Comparison of ENCODE assay signal across 8 cellular contexts in the genomic region with DNA sequence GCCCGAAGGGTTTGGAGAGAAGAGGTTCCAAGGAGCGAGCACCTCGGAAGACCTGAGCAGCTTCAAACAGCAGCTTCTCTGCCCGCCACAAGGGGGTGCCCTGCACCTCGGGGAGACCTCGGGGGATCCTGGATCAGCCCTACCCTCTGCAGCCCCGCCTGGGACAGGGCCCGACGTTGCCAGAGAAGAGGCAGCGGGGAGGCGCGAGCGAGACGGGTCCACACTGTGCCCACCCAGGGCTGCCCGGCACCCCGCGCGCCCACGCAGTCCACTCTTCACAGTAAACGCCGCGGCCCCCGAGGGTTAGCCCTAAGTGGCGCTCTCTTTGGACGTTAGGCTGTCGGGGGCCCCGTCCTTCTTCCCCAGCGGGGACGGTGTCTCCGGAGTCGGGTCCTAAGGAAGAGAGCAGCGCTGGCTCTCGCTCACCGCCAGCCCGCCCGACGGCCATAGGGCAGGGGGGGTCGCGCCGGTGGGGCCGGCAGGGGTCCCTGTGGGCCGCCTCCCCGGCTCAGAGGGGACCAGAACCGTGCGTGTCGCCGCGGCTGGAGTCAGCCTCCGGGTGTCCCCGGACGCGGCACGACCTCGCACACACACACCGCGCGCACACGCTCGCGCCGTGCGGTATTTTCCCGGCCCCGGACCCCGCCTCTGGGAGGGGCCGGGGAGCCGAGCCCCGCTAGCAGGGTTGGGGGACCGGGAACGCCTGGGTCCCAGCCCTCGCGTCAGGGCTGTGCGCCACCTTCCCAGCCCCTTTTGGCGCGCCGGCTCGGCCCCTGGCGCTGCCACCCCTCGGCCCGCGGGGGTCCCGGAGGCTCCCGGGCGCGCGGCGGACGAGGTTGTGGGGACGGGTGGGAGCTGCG. TPM values are rescaled to one million over a fixed set of nuclear protein-coding genes. Genes with fewer than 3 reads are reported as not detected.
DNase-seq lines count a peak whose midpoint lies in the region; ATAC-seq and TF ChIP-seq lines count a peak whose summit lies in the region.

No MANE protein-coding gene starts in this region.

- no peak overlapping the region for H3K27ac Mint-ChIP-seq in activated CD8-positive, alpha-beta memory T cell treated with anti-CD3 and anti-CD28 coated beads, Interleukin-2, amount 10 ng/mL, durations not matched to agents 7 days and 5 days

- no peak overlapping the region for H3K4me3 ChIP-seq in epithelial cell of esophagus (ENCODE audit: low read length)

- TF ChIP-seq CTCF in epithelial cell of esophagus (IDR thresholded peaks at IDR 0.05; ENCODE audit: insufficient read depth, low read depth, low read length, missing control alignments): peak; percentile 85

- H3K27me3 Mint-ChIP-seq in activated CD8-positive, alpha-beta memory T cell treated with anti-CD3 and anti-CD28 coated beads, Interleukin-2, amount 10 ng/mL, durations not matched to agents 7 days and 5 days: peaks cover 67% of the 10 kb centered on the region

- H3K9me3 Mint-ChIP-seq in activated CD8-positive, alpha-beta memory T cell treated with anti-CD3 and anti-CD28 coated beads, Interleukin-2, amount 10 ng/mL, durations not matched to agents 7 days and 5 days (ENCODE audit: low read depth): no peaks in the 10 kb centered on the region

- DNase-seq in DMS53 (lab: John Stamatoyannopoulos, UW) (peak; percentile 82), NCI-H774 (lab: John Stamatoyannopoulos, UW) (peak; percentile 55), epithelial cell of esophagus (ENCODE audit: low read depth) (peak; percentile 55), myocyte (ENCODE audit: low read depth) (peak; percentile 29)
- DNase-seq in activated CD8-positive, alpha-beta memory T cell treated with anti-CD3 and anti-CD28 coated beads, Interleukin-2, amount 10 ng/mL, durations not matched to agents 7 days and 5 days: peak; percentile 80
- peak; percentile 43 for DNase-seq in stimulated activated CD8-positive, alpha-beta memory T cell treated with anti-CD3 and anti-CD28 coated beads, Interleukin-7, amount 100 ng/mL, for 24 hours (ENCODE audit: low read depth)

- peaks cover 5% of the 10 kb centered on the region for H3K4me1 Mint-ChIP-seq in activated CD8-positive, alpha-beta memory T cell treated with anti-CD3 and anti-CD28 coated beads, Interleukin-2, amount 10 ng/mL, durations not matched to agents 7 days and 5 days

- CTCF ChIA-PET in activated CD8-positive, alpha-beta memory T cell treated with anti-CD3 and anti-CD28 coated beads, Interleukin-2, amount 10 ng/mL, durations not matched to agents 7 days and 5 days (lab: Charles Lee): interaction anchor here (0.5 to 3.2 kb wide), 28 partner anchors 9 to 379 kb away, joined by 3 to 36 read pairs (median 4); no protein-coding TSS in a partner anchor

- ATAC-seq in HG02943 (IDR thresholded peaks at IDR 0.05; ENCODE audit: low read depth, unreplicated experiment) (peak; percentile 63), HG03457 (IDR thresholded peaks at IDR 0.05; ENCODE audit: unreplicated experiment) (no peak)
- peak; percentile 87 for ATAC-seq in activated CD8-positive, alpha-beta memory T cell treated with anti-CD3 and anti-CD28 coated beads, Interleukin-2, amount 10 ng/mL, durations not matched to agents 7 days and 5 days

- no peak overlapping the region for H3K4me3 Mint-ChIP-seq in activated CD8-positive, alpha-beta memory T cell treated with anti-CD3 and anti-CD28 coated beads, Interleukin-2, amount 10 ng/mL, durations not matched to agents 7 days and 5 days

- H3K36me3 Mint-ChIP-seq in activated CD8-positive, alpha-beta memory T cell treated with anti-CD3 and anti-CD28 coated beads, Interleukin-2, amount 10 ng/mL, durations not matched to agents 7 days and 5 days: no peaks in the 10 kb centered on the region

RNA-seq across cellular contexts. Expression of gene CDH22, which starts 0.9 kb away (rescaled TPM):
- total RNA-seq in activated CD8-positive, alpha-beta memory T cell treated with anti-CD3 and anti-CD28 coated beads, Interleukin-2, amount 10 ng/mL, durations not matched to agents 7 days and 5 days: not detected
- not detected in 2 replicates for total RNA-seq in myocyte
- not detected for polyA plus RNA-seq in myocyte (2012)

Comparison
In these comparisons a context has a peak if more than half of its experiments do, and no peak if none do; other contexts are left out.
1. DNase-seq: peak in every context shown above with its lines; median percentile 82 in DMS53; 80 in activated CD8-positive, alpha-beta memory T cell treated with anti-CD3 and anti-CD28 coated beads, Interleukin-2, amount 10 ng/mL, durations not matched to agents 7 days and 5 days; 55 in NCI-H774; 55 in epithelial cell of esophagus; 43 in stimulated activated CD8-positive, alpha-beta memory T cell treated with anti-CD3 and anti-CD28 coated beads, Interleukin-7, amount 100 ng/mL, for 24 hours; 29 in myocyte.